Comparison of ENCODE assay signal across 19 cellular contexts in genomic region chr11:94771390-94771789, GRCh38.
DNase-seq lines count a peak whose midpoint lies in the region; ATAC-seq and TF ChIP-seq lines count a peak whose summit lies in the region.
"Had no signal": no experiment of that assay in that cellular context is flagged by ENCODE, and none has a peak within 500 bp of the region (broad histone marks: within the 10 kb centered on the region; RNA-seq: fewer than 3 reads in every experiment).

No MANE protein-coding gene starts in this region.

- CTCF ChIA-PET in HEK293T (lab: Yijun Ruan, JAX) = no interaction called here

- ATAC-seq in HG03342 (IDR thresholded peaks at IDR 0.05; ENCODE audit: unreplicated experiment) (no peak), HG02870 (IDR thresholded peaks at IDR 0.05; ENCODE audit: unreplicated experiment) (no peak), GM21619 (IDR thresholded peaks at IDR 0.05; ENCODE audit: unreplicated experiment) (no peak)
- ATAC-seq: activated CD8-positive, alpha-beta memory T cell treated with anti-CD3 and anti-CD28 coated beads, Interleukin-2, amount 10 ng/mL, durations not matched to agents 7 days and 5 days; stimulated activated naive B cell treated with anti-CD40 and anti-IgM and Interleukin-4, amounts not matched to agents 10 μg/mL and 1 μg/mL and 100 μg/mL, for 72 hours had no signal

- H3K27ac ChIP-seq in rectal smooth muscle tissue (ENCODE audit: low read depth, low read length) = peak overlapping the region; percentile 94
- H3K27ac ChIP-seq: ovary had no signal

- H3K27me3 ChIP-seq in adipocyte (replicated peaks; ENCODE audit: control insufficient read depth, insufficient read depth, low read length) (no peaks in the 10 kb centered on the region), rectal smooth muscle tissue (ENCODE audit: control insufficient read depth, insufficient read depth, low read length) (no peaks in the 10 kb centered on the region)
- H3K27me3 ChIP-seq: ovary, uterus had no signal

- H3K4me1 ChIP-seq in adipocyte (ENCODE audit: control insufficient read depth, insufficient read depth, low read length) = peaks cover 42% of the 10 kb centered on the region
- H3K4me1 ChIP-seq in rectal smooth muscle tissue (ENCODE audit: control insufficient read depth, insufficient read depth, low read length) = peaks cover 42% of the 10 kb centered on the region

- DNase-seq in HEK293T (ENCODE audit: extremely low spot score) (no peak), adipocyte (ENCODE audit: low read depth) (no peak), iris pigment epithelial cell (ENCODE audit: low read depth) (peak; percentile 20), NCI-H82 treated with DMSO at 0.1 percent for 48 hours (lab: John Stamatoyannopoulos, UW; ENCODE audit: unreplicated experiment) (no peak)
- DNase-seq: activated CD4-positive, CD25-positive, alpha-beta regulatory T cell; activated CD8-positive, alpha-beta memory T cell treated with anti-CD3 and anti-CD28 coated beads, Interleukin-2, amount 10 ng/mL, durations not matched to agents 7 days and 5 days; activated naive CD4-positive, alpha-beta T cell treated with anti-CD3 and anti-CD28 coated beads, Interleukin-2, amount 10 ng/mL, durations not matched to agents 7 days and 5 days; foreskin fibroblast; H9; NCI-H1048; NCI-H2107; ovary; stimulated activated naive B cell treated with anti-CD40 and anti-IgM and Interleukin-4, amounts not matched to agents 10 μg/mL and 1 μg/mL and 100 μg/mL, for 72 hours; T-helper 1 cell; uterus had no signal

- no peaks in the 10 kb centered on the region for H3K9me3 ChIP-seq in adipocyte (ENCODE audit: control insufficient read depth, low read length)
- H3K9me3 ChIP-seq: ovary, uterus had no signal

- H3K36me3 ChIP-seq in adipocyte (ENCODE audit: control insufficient read depth, insufficient read depth, low read length, severe bottlenecking) = no peaks in the 10 kb centered on the region
- H3K36me3 ChIP-seq in rectal smooth muscle tissue (ENCODE audit: control insufficient read depth, insufficient read depth, low read length) = no peaks in the 10 kb centered on the region
- H3K36me3 ChIP-seq: ovary, uterus had no signal

- no peak overlapping the region for H3K9ac ChIP-seq in adipocyte (ENCODE audit: low read length)
- H3K9ac ChIP-seq in rectal smooth muscle tissue (ENCODE audit: low read length) = no peak overlapping the region

- POLR2A ChIA-PET in HEK293T (lab: Yijun Ruan, JAX) = no interaction called here

- H3K4me3 ChIP-seq in adipocyte (ENCODE audit: low read length) (peak overlapping the region; percentile 16), rectal smooth muscle tissue (ENCODE audit: low read length) (no peak overlapping the region)
- H3K4me3 ChIP-seq: ovary, uterus had no signal

TF ChIP-seq in HEK293T, 16 proteins besides CTCF, POLR2A, EP300 and RAD21:
- TF ChIP-seq PKNOX1 (IDR thresholded peaks at IDR 0.05) = no peak; the same call in 1 of the 2 replicates
- peak; percentile 61; the same call in 1 of the 2 replicates for TF ChIP-seq CTBP1 (IDR thresholded peaks at IDR 0.05; ENCODE audit: borderline replicate concordance)
- TF ChIP-seq FOXM1 (IDR thresholded peaks at IDR 0.05; ENCODE audit: borderline replicate concordance) = no peak
